In the genomic region with DNA sequence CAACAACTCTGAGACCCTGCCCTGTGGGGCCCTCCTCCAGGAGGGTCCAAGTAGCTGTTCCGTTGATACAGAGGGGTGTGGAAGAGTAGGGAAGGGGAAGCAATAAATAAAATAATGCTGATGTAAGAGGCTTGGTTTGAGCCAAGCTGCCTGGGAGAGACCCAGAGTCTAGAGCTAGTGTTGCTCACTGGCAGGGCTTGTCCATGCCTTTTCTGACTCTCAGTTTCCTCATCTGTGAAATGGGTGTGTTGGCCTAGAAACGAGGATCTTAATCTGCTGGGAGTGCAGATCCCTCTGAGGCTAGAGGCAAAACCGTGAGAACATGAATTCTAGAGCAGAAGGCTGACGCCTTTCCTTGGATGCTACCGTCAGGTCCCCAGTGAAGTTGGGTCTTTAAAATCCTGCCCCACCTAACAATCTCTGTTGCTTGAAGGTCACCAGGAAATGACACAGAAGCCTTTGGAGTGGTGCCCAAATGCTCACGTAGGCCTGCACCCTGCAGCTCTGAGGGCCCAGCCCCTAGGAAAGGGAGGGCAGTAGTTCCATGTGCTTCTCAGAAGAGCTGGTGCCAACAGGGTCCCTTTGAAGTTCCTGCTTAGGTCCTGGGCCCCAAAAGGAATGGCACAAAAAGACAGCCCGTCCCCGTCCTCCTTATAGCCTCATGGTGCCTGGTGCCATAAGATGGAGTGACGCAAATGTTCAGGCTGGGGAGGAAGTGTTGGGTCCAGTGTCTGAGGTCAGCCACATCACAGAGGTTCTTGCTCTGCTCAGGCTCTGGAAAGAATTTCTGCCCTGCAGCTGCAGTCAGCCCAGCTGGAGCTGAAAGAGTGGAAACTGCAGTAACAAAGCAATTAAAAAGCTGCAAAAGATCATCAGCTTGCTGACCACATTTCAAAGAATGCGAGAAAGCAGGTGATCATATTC, we compare ENCODE assay signal across 9 cellular contexts.
DNase-seq lines count a peak whose midpoint lies in the region; ATAC-seq and TF ChIP-seq lines count a peak whose summit lies in the region.
"Had no signal": no experiment of that assay in that cellular context is flagged by ENCODE, and none has a peak within 500 bp of the region (broad histone marks: within the 10 kb centered on the region; RNA-seq: fewer than 3 reads in every experiment).

No MANE protein-coding gene starts in this region.

- peak overlapping the region; percentile 90 for H2BK5ac ChIP-seq in neuronal stem cell (ENCODE audit: low read length)

- H3K27ac ChIP-seq in DND-41 (ENCODE audit: low read length) (peak overlapping the region; percentile 68), colonic mucosa (no peak overlapping the region), neuronal stem cell (replicated peaks; ENCODE audit: low read length) (peak overlapping the region; percentile 17)

- no peak overlapping the region for H3K23ac ChIP-seq in neuronal stem cell (ENCODE audit: low read depth, low read length, poor library complexity)

- H3K4ac ChIP-seq in neuronal stem cell (ENCODE audit: low read length), result peak overlapping the region; percentile 47

- H3K14ac ChIP-seq in neuronal stem cell (ENCODE audit: low read length), result no peak overlapping the region

- H3K27ac Mint-ChIP-seq in natural killer cell treated with Interleukin-12 subunit alpha and Interleukin-12 subunit beta and Interleukin-15 and Interleukin-18, amount 100 ng/mL, for 72 hours, result no peak overlapping the region

- no peaks in the 10 kb centered on the region for H3K79me1 ChIP-seq in neuronal stem cell (ENCODE audit: low read depth, low read length)

- intact Hi-C loops in colonic mucosa (cut with DNase I), result no loop called here

- peaks cover 31% of the 10 kb centered on the region for H3K4me1 ChIP-seq in DND-41 (ENCODE audit: insufficient read depth, low read length)
- no peaks in the 10 kb centered on the region for H3K4me1 ChIP-seq in colonic mucosa
- peaks cover 0 to 11% of the 10 kb centered on the region in 2 donors for H3K4me1 ChIP-seq in neuronal stem cell (ENCODE audit: control insufficient read depth in 2 of 2, insufficient read depth in 1 of 2, low read depth in 1 of 2, low read length in 2 of 2)

- no peak overlapping the region for H3K4me2 ChIP-seq in DND-41 (ENCODE audit: insufficient read depth, low read length)
- H3K4me2 ChIP-seq in neuronal stem cell (ENCODE audit: insufficient read depth, low read length, poor library complexity, severe bottlenecking), result no peak overlapping the region

- H2AFZ ChIP-seq in DND-41 (ENCODE audit: low read depth, low read length) (peak overlapping the region; percentile 52), neuronal stem cell (ENCODE audit: low read length) (no peak overlapping the region)

- no peaks in the 10 kb centered on the region for H3K9me3 Mint-ChIP-seq in natural killer cell treated with Interleukin-12 subunit alpha and Interleukin-12 subunit beta and Interleukin-15 and Interleukin-18, amount 100 ng/mL, for 72 hours

- H3K36me3 Mint-ChIP-seq in natural killer cell treated with Interleukin-12 subunit alpha and Interleukin-12 subunit beta and Interleukin-15 and Interleukin-18, amount 100 ng/mL, for 72 hours, result no peaks in the 10 kb centered on the region

- H3K9me3 ChIP-seq in DND-41 (ENCODE audit: insufficient read depth, low read length, severe bottlenecking) (no peaks in the 10 kb centered on the region), colonic mucosa (no peaks in the 10 kb centered on the region), neuronal stem cell (replicated peaks in 1 of 2; ENCODE audit: control insufficient read depth in 2 of 2, insufficient read depth in 1 of 2, low read depth in 1 of 2, low read length in 2 of 2) (no peaks in the 10 kb centered on the region)

- no CpG with 5 or more reads among the region's 10 CpGs for WGBS in neuronal stem cell (ENCODE audit: extremely low coverage in 2 of 2, insufficient read length in 2 of 2, insufficient replicate concordance in 1 of 2), 2 donors

- H4K8ac ChIP-seq in neuronal stem cell (ENCODE audit: low read depth, low read length), result no peak overlapping the region

- H3K27me3 Mint-ChIP-seq in natural killer cell treated with Interleukin-12 subunit alpha and Interleukin-12 subunit beta and Interleukin-15 and Interleukin-18, amount 100 ng/mL, for 72 hours, result peaks cover 2 to 3% of the 10 kb centered on the region in 2 donors

- ATAC-seq in DND-41 (ENCODE audit: insufficient read depth, low read depth) (peak; percentile 74), HG03460 (IDR thresholded peaks at IDR 0.05; ENCODE audit: unreplicated experiment) (no peak)
- no peak for ATAC-seq in natural killer cell treated with Interleukin-12 subunit alpha and Interleukin-12 subunit beta and Interleukin-15 and Interleukin-18, amount 100 ng/mL, for 72 hours

- no peaks in the 10 kb centered on the region for H3K36me3 ChIP-seq in DND-41 (ENCODE audit: insufficient read depth, low read length)
- no peaks in the 10 kb centered on the region for H3K36me3 ChIP-seq in colonic mucosa
- H3K36me3 ChIP-seq in neuronal stem cell (replicated peaks in 1 of 2; ENCODE audit: control insufficient read depth in 2 of 2, insufficient read depth in 2 of 2, low read length in 2 of 2), result no peaks in the 10 kb centered on the region

- no peak overlapping the region for H4K91ac ChIP-seq in neuronal stem cell (ENCODE audit: low read depth, low read length, poor library complexity)

- H2AK5ac ChIP-seq in neuronal stem cell (ENCODE audit: low read depth, low read length), result peak overlapping the region; percentile 99

- no peaks in the 10 kb centered on the region for H3K79me2 ChIP-seq in DND-41 (ENCODE audit: insufficient read depth, low read length)

- no peaks in the 10 kb centered on the region for H3K27me3 ChIP-seq in DND-41 (ENCODE audit: insufficient read depth, low read length, poor library complexity)
- no peaks in the 10 kb centered on the region for H3K27me3 ChIP-seq in colonic mucosa
- peaks cover 0 to 11% (median 0%) of the 10 kb centered on the region in 3 experiments for H3K27me3 ChIP-seq in neuronal stem cell (ENCODE audit: control insufficient read depth in 3 of 3, insufficient read depth in 3 of 3, low read depth in 1 of 3, low read length in 3 of 3)

- peaks cover 8 to 14% of the 10 kb centered on the region in 2 donors for H3K4me1 Mint-ChIP-seq in natural killer cell treated with Interleukin-12 subunit alpha and Interleukin-12 subunit beta and Interleukin-15 and Interleukin-18, amount 100 ng/mL, for 72 hours (ENCODE audit: low read depth in 2 of 2)

- no peak for TF ChIP-seq CTCF in DND-41 (IDR thresholded peaks at IDR 0.05; ENCODE audit: borderline replicate concordance, extremely low read depth, low read length, poor library complexity, severe bottlenecking)
- no peak for TF ChIP-seq CTCF in colonic mucosa (IDR thresholded peaks at IDR 0.05)

- H4K20me1 ChIP-seq in DND-41 (ENCODE audit: insufficient read depth, low read length), result no peaks in the 10 kb centered on the region

- H2BK15ac ChIP-seq in neuronal stem cell (ENCODE audit: low read length), result peak overlapping the region; percentile 88

- H3K9ac ChIP-seq in DND-41 (ENCODE audit: low read depth, low read length) (peak overlapping the region; percentile 11; the same call in 1 of the 2 replicates), colonic mucosa (ENCODE audit: low read depth in 2 of 2, low read length in 2 of 2) (peak overlapping the region; percentile 2 to 50), neuronal stem cell (ENCODE audit: low read depth, low read length, poor library complexity) (no peak overlapping the region)

- DNase-seq in DND-41 (peak; percentile 70), NCI-H69 (lab: John Stamatoyannopoulos, UW) (peak; percentile 87), colonic mucosa (peak; percentile 76), neuronal stem cell (ENCODE audit: low spot score) (no peak), NCI-H128 (lab: John Stamatoyannopoulos, UW; ENCODE audit: unreplicated experiment) (no peak)
- no peak for DNase-seq in activated naive CD4-positive, alpha-beta T cell treated with Interleukin-2 at 50 U/mL for 16 hours
- DNase-seq in natural killer cell treated with Interleukin-12 subunit alpha and Interleukin-12 subunit beta and Interleukin-15 and Interleukin-18, amount 100 ng/mL, for 72 hours (ENCODE audit: low spot score), result no peak

- H3K4me3 ChIP-seq in DND-41 (ENCODE audit: low read depth in 1 of 2, low read length in 2 of 2), result no peak overlapping the region
- H3K4me3 ChIP-seq in colonic mucosa, result no peak overlapping the region
- no peak overlapping the region for H3K4me3 ChIP-seq in neuronal stem cell (ENCODE audit: low read length in 2 of 2)
- H3K4me3 ChIP-seq: lung had no signal

- H2BK12ac ChIP-seq in neuronal stem cell (ENCODE audit: low read length), result peak overlapping the region; percentile 1

- peak overlapping the region; percentile 62 for H2BK120ac ChIP-seq in neuronal stem cell (ENCODE audit: low read depth, low read length)

- H3K4me3 Mint-ChIP-seq in natural killer cell treated with Interleukin-12 subunit alpha and Interleukin-12 subunit beta and Interleukin-15 and Interleukin-18, amount 100 ng/mL, for 72 hours, result no peak overlapping the region

- H3K18ac ChIP-seq in neuronal stem cell (ENCODE audit: low read length), result peak overlapping the region; percentile 90

Comparison
In these comparisons a context has a peak if more than half of its experiments do, and no peak if none do; other contexts are left out.
1. DNase-seq: peak in DND-41 (single experiment), NCI-H69 (single experiment) and colonic mucosa (single experiment); none in neuronal stem cell (single experiment), activated naive CD4-positive, alpha-beta T cell treated with Interleukin-2 at 50 U/mL for 16 hours (single experiment), natural killer cell treated with Interleukin-12 subunit alpha and Interleukin-12 subunit beta and Interleukin-15 and Interleukin-18, amount 100 ng/mL, for 72 hours (single experiment) and NCI-H128 (single experiment).